In the genomic region with DNA sequence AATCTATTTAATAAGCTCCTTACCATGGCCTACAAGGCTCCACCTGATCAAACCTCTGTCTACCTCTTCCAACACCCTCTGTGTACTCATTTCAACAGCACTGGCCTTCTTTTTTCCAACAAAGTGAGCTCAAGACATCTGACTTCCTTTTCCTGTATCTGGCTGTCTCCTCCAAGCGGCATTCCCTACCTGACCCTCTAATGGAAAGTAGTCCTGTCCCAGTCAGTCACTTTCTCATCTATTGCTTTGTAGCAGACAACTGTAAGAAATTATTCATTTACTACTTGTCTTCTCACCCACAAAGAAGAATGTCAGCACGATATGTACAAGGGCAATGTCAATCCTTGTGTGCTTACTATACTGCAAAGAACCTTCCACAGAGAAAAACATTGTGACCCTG, we compare ENCODE assay signal across 16 cellular contexts.
"Had no signal": no experiment of that assay in that cellular context is flagged by ENCODE, and none has a peak within 500 bp of the region (broad histone marks: within the 10 kb centered on the region; RNA-seq: fewer than 3 reads in every experiment).

No MANE protein-coding gene starts in this region.

- H3K9me3 ChIP-seq: left ventricle myocardium inferior, pancreas, thoracic aorta had no signal

- H3K36me3 ChIP-seq: left ventricle myocardium inferior, pancreas, thoracic aorta had no signal

- H3K27me3 ChIP-seq: pancreas had no signal

- H3K27ac Mint-ChIP-seq: activated naive CD4-positive, alpha-beta T cell treated with anti-CD3 and anti-CD28 coated beads, Interleukin-2, amount 10 ng/mL, durations not matched to agents 7 days and 5 days; activated T-cell treated with anti-CD3 and anti-CD28 coated beads, Interleukin-2, amount 50 U/mL, for 24 hours; stimulated activated effector memory CD8-positive, alpha-beta T cell treated with anti-CD3 and anti-CD28 coated beads, Interleukin-12 subunit alpha, Interleukin-12 subunit beta, amount 100 ng/mL, for 72 hours had no signal

- ATAC-seq: pancreas; stimulated activated effector memory CD8-positive, alpha-beta T cell treated with anti-CD3 and anti-CD28 coated beads, Interleukin-12 subunit alpha, Interleukin-12 subunit beta, amount 100 ng/mL, for 72 hours had no signal

- H3K27me3 Mint-ChIP-seq: activated naive CD4-positive, alpha-beta T cell treated with anti-CD3 and anti-CD28 coated beads, Interleukin-2, amount 10 ng/mL, durations not matched to agents 7 days and 5 days; activated T-cell treated with anti-CD3 and anti-CD28 coated beads, Interleukin-2, amount 50 U/mL, for 24 hours had no signal

- H3K27ac ChIP-seq: left ventricle myocardium inferior, pancreas, thoracic aorta had no signal

- H3K9me3 Mint-ChIP-seq: activated naive CD4-positive, alpha-beta T cell treated with anti-CD3 and anti-CD28 coated beads, Interleukin-2, amount 10 ng/mL, durations not matched to agents 7 days and 5 days; activated T-cell treated with anti-CD3 and anti-CD28 coated beads, Interleukin-2, amount 50 U/mL, for 24 hours; stimulated activated effector memory CD8-positive, alpha-beta T cell treated with anti-CD3 and anti-CD28 coated beads, Interleukin-12 subunit alpha, Interleukin-12 subunit beta, amount 100 ng/mL, for 72 hours had no signal

- DNase-seq: activated CD4-positive, alpha-beta T cell treated with anti-CD3 and anti-CD28 coated beads for 1 hour; activated CD4-positive, alpha-beta T cell treated with anti-CD3 and anti-CD28 coated beads, Interleukin-2, amount 50 U/mL, for 48 hours; activated naive CD4-positive, alpha-beta T cell treated with anti-CD3 and anti-CD28 coated beads, Interleukin-2, amount 10 ng/mL, durations not matched to agents 7 days and 5 days; activated T-cell treated with anti-CD3 and anti-CD28 coated beads, Interleukin-2, amount 50 U/mL, for 24 hours; effector CD4-positive, alpha-beta T cell; foreskin fibroblast; glutamatergic neuron; hypothalamus; kidney; left ventricle myocardium inferior; mesendoderm; pancreas; retina; T-helper 1 cell had no signal

- H3K36me3 Mint-ChIP-seq: activated naive CD4-positive, alpha-beta T cell treated with anti-CD3 and anti-CD28 coated beads, Interleukin-2, amount 10 ng/mL, durations not matched to agents 7 days and 5 days; stimulated activated effector memory CD8-positive, alpha-beta T cell treated with anti-CD3 and anti-CD28 coated beads, Interleukin-12 subunit alpha, Interleukin-12 subunit beta, amount 100 ng/mL, for 72 hours had no signal

- H3K4me3 Mint-ChIP-seq: activated naive CD4-positive, alpha-beta T cell treated with anti-CD3 and anti-CD28 coated beads, Interleukin-2, amount 10 ng/mL, durations not matched to agents 7 days and 5 days; activated T-cell treated with anti-CD3 and anti-CD28 coated beads, Interleukin-2, amount 50 U/mL, for 24 hours; stimulated activated effector memory CD8-positive, alpha-beta T cell treated with anti-CD3 and anti-CD28 coated beads, Interleukin-12 subunit alpha, Interleukin-12 subunit beta, amount 100 ng/mL, for 72 hours had no signal

- H3K4me3 ChIP-seq: left ventricle myocardium inferior, pancreas, thoracic aorta had no signal
